ENCODE assay signal across 17 cellular contexts in genomic region chr2:239394978-239395377, GRCh38.
"Had no signal": no experiment of that assay in that cellular context is flagged by ENCODE, and none has a peak within 500 bp of the region (broad histone marks: within the 10 kb centered on the region; RNA-seq: fewer than 3 reads in every experiment).

No MANE protein-coding gene starts in this region.

- DNase-seq: activated CD4-positive, alpha-beta T cell treated with anti-CD3 and anti-CD28 coated beads for 48 hours; activated T-cell treated with anti-CD3 and anti-CD28 coated beads, Interleukin-2, amount 50 U/mL, for 72 hours; effector memory CD8-positive, alpha-beta T cell; hypothalamus; naive thymus-derived CD8-positive, alpha-beta T cell; occipital lobe; psoas muscle; stimulated activated CD4-positive, alpha-beta T cell treated with anti-CD3 and anti-CD28 coated beads, Interleukin-12 subunit alpha, Interleukin-12 subunit beta, amount 100 ng/mL, for 4 hours; stimulated activated naive CD4-positive, alpha-beta T cell; T-cell; T1000; WERI-Rb-1 had no signal

- H3K9me3 ChIP-seq: adrenal gland, psoas muscle, upper lobe of right lung had no signal

- H3K4me3 Mint-ChIP-seq: activated T-cell treated with anti-CD3 and anti-CD28 coated beads, Interleukin-2, amount 50 U/mL, for 72 hours; dendritic cell treated with granulocyte-macrophage colony-stimulating factor and Interleukin-4, amounts not matched to agents 40 ng/mL and 50 ng/mL, for 4 days; effector memory CD8-positive, alpha-beta T cell; T-cell had no signal

- H3K27me3 Mint-ChIP-seq: dendritic cell treated with granulocyte-macrophage colony-stimulating factor and Interleukin-4, amounts not matched to agents 40 ng/mL and 50 ng/mL, for 4 days; effector memory CD8-positive, alpha-beta T cell; naive thymus-derived CD8-positive, alpha-beta T cell; T-cell had no signal

- H3K27me3 ChIP-seq: adrenal gland, upper lobe of right lung had no signal

- H3K4me3 ChIP-seq: adrenal gland, lung, psoas muscle, upper lobe of right lung had no signal

- H3K27ac Mint-ChIP-seq: activated T-cell treated with anti-CD3 and anti-CD28 coated beads, Interleukin-2, amount 50 U/mL, for 72 hours; dendritic cell treated with granulocyte-macrophage colony-stimulating factor and Interleukin-4, amounts not matched to agents 40 ng/mL and 50 ng/mL, for 4 days; T-cell had no signal

- H3K9me3 Mint-ChIP-seq: activated T-cell treated with anti-CD3 and anti-CD28 coated beads, Interleukin-2, amount 50 U/mL, for 72 hours; dendritic cell treated with granulocyte-macrophage colony-stimulating factor and Interleukin-4, amounts not matched to agents 40 ng/mL and 50 ng/mL, for 4 days; effector memory CD8-positive, alpha-beta T cell; naive thymus-derived CD8-positive, alpha-beta T cell; T-cell had no signal

- ATAC-seq: activated T-cell treated with anti-CD3 and anti-CD28 coated beads, Interleukin-2, amount 50 U/mL, for 72 hours; effector memory CD8-positive, alpha-beta T cell; naive thymus-derived CD8-positive, alpha-beta T cell; sciatic nerve; T-cell had no signal

- H3K27ac ChIP-seq: adrenal gland, psoas muscle, upper lobe of right lung, WERI-Rb-1 had no signal

- H3K36me3 ChIP-seq: adrenal gland, upper lobe of right lung, WERI-Rb-1 had no signal

- H3K36me3 Mint-ChIP-seq: naive thymus-derived CD8-positive, alpha-beta T cell had no signal
